In the genomic region with DNA sequence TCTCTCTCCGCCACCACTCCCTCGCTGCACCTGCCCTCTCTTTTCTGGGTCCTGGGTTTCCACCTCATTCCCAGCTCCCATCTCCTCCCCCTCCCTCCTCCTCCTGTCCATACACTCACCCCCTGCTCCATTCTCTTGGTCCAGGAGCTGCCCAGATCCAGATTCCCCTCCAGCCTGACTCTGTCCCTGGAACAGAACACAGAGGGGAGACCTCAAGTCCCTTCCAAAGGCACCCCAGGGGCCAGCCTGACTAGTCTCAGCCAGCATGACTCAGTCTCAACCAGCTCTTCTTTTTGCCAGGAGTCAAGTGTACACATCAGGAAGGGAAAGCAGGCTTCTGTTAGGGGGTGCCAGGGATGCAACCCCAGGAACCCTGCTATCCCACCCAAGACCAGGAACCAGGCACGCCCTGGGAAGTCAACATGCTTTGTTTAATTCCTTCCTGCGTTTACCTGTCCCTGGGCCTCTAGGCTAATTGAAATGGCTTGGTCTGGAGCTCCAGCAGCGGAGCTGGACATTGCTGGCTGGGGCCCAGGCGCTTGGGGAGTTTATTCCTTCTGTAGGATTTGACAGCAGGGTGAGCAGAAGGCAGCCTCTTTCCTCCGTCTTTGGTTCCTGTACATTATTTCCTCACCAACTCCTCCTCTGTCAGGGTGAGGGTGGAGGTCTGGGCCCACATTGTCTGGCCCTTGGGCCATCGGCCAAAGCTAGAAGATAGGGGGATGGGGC, we compare ENCODE assay signal across 11 cellular contexts. TPM values are rescaled to one million over a fixed set of nuclear protein-coding genes. Genes with fewer than 3 reads are reported as not detected.
"Had no signal": no experiment of that assay in that cellular context is flagged by ENCODE, and none has a peak within 500 bp of the region (broad histone marks: within the 10 kb centered on the region; RNA-seq: fewer than 3 reads in every experiment).

No MANE protein-coding gene starts in this region.

- H3K27ac ChIP-seq: esophagus muscularis mucosa, pancreas, stomach, testis, upper lobe of left lung had no signal

- DNase-seq: activated CD4-positive, CD25-positive, alpha-beta regulatory T cell treated with anti-CD3 and anti-CD28 coated beads, Interleukin-2, amount 50 U/mL, for 72 hours; aorta; hippocampal formation; pancreas; stimulated activated CD4-positive, alpha-beta T cell treated with anti-CD3 and anti-CD28 coated beads, Interleukin-12 subunit alpha, Interleukin-12 subunit beta, amount 100 ng/mL, for 4 hours; stimulated activated CD4-positive, alpha-beta T cell treated with anti-CD3 and anti-CD28 coated beads, Interleukin-2, amount 100 ng/mL, for 24 hours; stomach; testis; upper lobe of left lung had no signal

- H3K4me3 Mint-ChIP-seq: activated T-helper 1 cell treated with anti-CD3 and anti-CD28 coated beads, Interleukin-12 subunit alpha, Interleukin-12 subunit beta, Interleukin-2, Interleukin-4 antibody, amounts not matched to agents 30 ng/mL and 10 ng/mL and 1 ng/mL, durations not matched to agents 14 hours and 24 hours and 36 hours had no signal

- H3K9me3 Mint-ChIP-seq: activated T-helper 1 cell treated with anti-CD3 and anti-CD28 coated beads, Interleukin-12 subunit alpha, Interleukin-12 subunit beta, Interleukin-2, Interleukin-4 antibody, amounts not matched to agents 30 ng/mL and 10 ng/mL and 1 ng/mL, durations not matched to agents 14 hours and 24 hours and 36 hours had no signal

- H3K9me3 ChIP-seq: esophagus muscularis mucosa, pancreas, stomach, testis, upper lobe of left lung had no signal

- ATAC-seq: pancreas had no signal

- H3K27me3 ChIP-seq: pancreas, stomach, testis, upper lobe of left lung had no signal

- H3K27ac Mint-ChIP-seq: activated T-helper 1 cell treated with anti-CD3 and anti-CD28 coated beads, Interleukin-12 subunit alpha, Interleukin-12 subunit beta, Interleukin-2, Interleukin-4 antibody, amounts not matched to agents 30 ng/mL and 10 ng/mL and 1 ng/mL, durations not matched to agents 14 hours and 24 hours and 36 hours had no signal

- H3K4me3 ChIP-seq: esophagus muscularis mucosa, pancreas, stomach, testis, upper lobe of left lung had no signal

- H3K36me3 ChIP-seq: esophagus muscularis mucosa, pancreas, stomach, upper lobe of left lung had no signal

- H3K4me1 ChIP-seq: esophagus muscularis mucosa, pancreas, stomach, testis, upper lobe of left lung had no signal

RNA-seq across cellular contexts. Expression of a gene that starts 29.0 kb away (rescaled TPM):
- total RNA-seq: esophagus muscularis mucosa had no signal
